In genomic region chr2:161223139-161223732, GRCh38 we compare ENCODE assay signal across 8 cellular contexts.
DNase-seq lines count a peak whose midpoint lies in the region; ATAC-seq and TF ChIP-seq lines count a peak whose summit lies in the region.

No MANE protein-coding gene starts in this region.

- H3K27me3 ChIP-seq in Loucy (ENCODE audit: insufficient read depth, low read length, poor library complexity, severe bottlenecking) (no peaks in the 10 kb centered on the region), uterus (no peaks in the 10 kb centered on the region)

- peak; percentile 74 for ATAC-seq in GM19395 (IDR thresholded peaks at IDR 0.05; ENCODE audit: unreplicated experiment)
- ATAC-seq in activated CD8-positive, alpha-beta T cell treated with anti-CD3 and anti-CD28 coated beads, Interleukin-2, amount 10 ng/mL, durations not matched to agents 7 days and 5 days, result no peak

- H4K20me1 ChIP-seq in Loucy (ENCODE audit: insufficient read depth, low read length, poor library complexity, severe bottlenecking), result no peaks in the 10 kb centered on the region

- no peak overlapping the region for H3K4me3 ChIP-seq in Loucy (ENCODE audit: low read length, poor library complexity, severe bottlenecking)
- no peak overlapping the region for H3K4me3 ChIP-seq in uterus

- no peaks in the 10 kb centered on the region for H3F3A ChIP-seq in Loucy (ENCODE audit: low read depth)

- CTCF ChIA-PET in activated CD8-positive, alpha-beta T cell treated with anti-CD3 and anti-CD28 coated beads, Interleukin-2, amount 10 ng/mL, durations not matched to agents 7 days and 5 days (lab: Charles Lee), result interaction anchor here (0.9 to 2.4 kb wide), 20 partner anchors 7 to 193 kb away, joined by 3 to 20 read pairs (median 4); partner anchors contain the start of gene TBR1

- peaks cover 2% of the 10 kb centered on the region for H3K4me1 Mint-ChIP-seq in activated CD8-positive, alpha-beta T cell treated with anti-CD3 and anti-CD28 coated beads, Interleukin-2, amount 10 ng/mL, durations not matched to agents 7 days and 5 days (ENCODE audit: low read depth)

- no peak overlapping the region for H3K4me3 Mint-ChIP-seq in activated CD8-positive, alpha-beta T cell treated with anti-CD3 and anti-CD28 coated beads, Interleukin-2, amount 10 ng/mL, durations not matched to agents 7 days and 5 days

- peaks cover 25% of the 10 kb centered on the region for H3K36me3 Mint-ChIP-seq in activated CD8-positive, alpha-beta T cell treated with anti-CD3 and anti-CD28 coated beads, Interleukin-2, amount 10 ng/mL, durations not matched to agents 7 days and 5 days (ENCODE audit: low read depth)

- no peak overlapping the region for H3K27ac Mint-ChIP-seq in activated CD8-positive, alpha-beta T cell treated with anti-CD3 and anti-CD28 coated beads, Interleukin-2, amount 10 ng/mL, durations not matched to agents 7 days and 5 days

- TF ChIP-seq CTCF in Loucy (conservative IDR thresholded peaks at IDR 0.05; ENCODE audit: low read length), result peak; percentile 76
- TF ChIP-seq CTCF in uterus (IDR thresholded peaks at IDR 0.05), result peak; percentile 60 to 68 (median 63)

- H3K79me2 ChIP-seq in Loucy (ENCODE audit: insufficient read depth, low read length), result no peaks in the 10 kb centered on the region

- no peaks in the 10 kb centered on the region for H3K4me1 ChIP-seq in Loucy (ENCODE audit: insufficient read depth, low read length, poor library complexity, severe bottlenecking)
- H3K4me1 ChIP-seq in uterus, result no peaks in the 10 kb centered on the region

- no peak overlapping the region for H3K4me2 ChIP-seq in Loucy (ENCODE audit: low read depth, low read length, poor library complexity, severe bottlenecking)

- H3K9me3 Mint-ChIP-seq in activated CD8-positive, alpha-beta T cell treated with anti-CD3 and anti-CD28 coated beads, Interleukin-2, amount 10 ng/mL, durations not matched to agents 7 days and 5 days (ENCODE audit: insufficient read depth), result no peaks in the 10 kb centered on the region

- H3K9me3 ChIP-seq in Loucy (ENCODE audit: insufficient read depth, low read depth, low read length) (no peaks in the 10 kb centered on the region), uterus (no peaks in the 10 kb centered on the region)

- no peak overlapping the region for H2AFZ ChIP-seq in Loucy (ENCODE audit: low read length)

- no peak overlapping the region for H3K27ac ChIP-seq in uterus

- peak; percentile 33 for DNase-seq in DMS53 treated with DMSO at 0.1 percent for 48 hours (lab: John Stamatoyannopoulos, UW; ENCODE audit: unreplicated experiment)
- peak; percentile 39 for DNase-seq in activated CD8-positive, alpha-beta T cell treated with anti-CD3 and anti-CD28 coated beads, Interleukin-2, amount 10 ng/mL, durations not matched to agents 7 days and 5 days
- peak; percentile 61 for DNase-seq in iris pigment epithelial cell (ENCODE audit: low read depth)
- DNase-seq in uterus, result no peak
- no peak for DNase-seq in activated CD4-positive, alpha-beta T cell treated with anti-CD3 and anti-CD28 coated beads for 1 hour
- DNase-seq in effector CD8-positive, alpha-beta T cell (lab: John Stamatoyannopoulos, UW), result no peak

- no peak overlapping the region for H3K9ac ChIP-seq in Loucy (ENCODE audit: low read depth, low read length, poor library complexity, severe bottlenecking)

- TF ChIP-seq POLR2A in uterus (IDR thresholded peaks at IDR 0.05), result no peak

- POLR2A ChIA-PET in activated CD8-positive, alpha-beta T cell treated with anti-CD3 and anti-CD28 coated beads, Interleukin-2, amount 10 ng/mL, durations not matched to agents 7 days and 5 days (lab: Charles Lee), result no interaction called here

- H3K36me3 ChIP-seq in Loucy (ENCODE audit: insufficient read depth, low read length) (peaks cover 19% of the 10 kb centered on the region; the same call in 1 of the 2 replicates), uterus (no peaks in the 10 kb centered on the region)

- no peaks in the 10 kb centered on the region for H3K9me2 ChIP-seq in Loucy (replicated peaks; ENCODE audit: low read depth, low read length)

- no peaks in the 10 kb centered on the region for H3K27me3 Mint-ChIP-seq in activated CD8-positive, alpha-beta T cell treated with anti-CD3 and anti-CD28 coated beads, Interleukin-2, amount 10 ng/mL, durations not matched to agents 7 days and 5 days (ENCODE audit: low read depth)

- intact Hi-C loops in uterus (cut with DNase I; ENCODE audit: low total_unique reads), result no loop called here

Comparison
In these comparisons a context has a peak if more than half of its experiments do, and no peak if none do; other contexts are left out.
1. DNase-seq: peak in DMS53 treated with DMSO at 0.1 percent for 48 hours (single experiment), activated CD8-positive, alpha-beta T cell treated with anti-CD3 and anti-CD28 coated beads, Interleukin-2, amount 10 ng/mL, durations not matched to agents 7 days and 5 days (single experiment) and iris pigment epithelial cell (single experiment); none in uterus (0 of 2), activated CD4-positive, alpha-beta T cell treated with anti-CD3 and anti-CD28 coated beads for 1 hour (single experiment) and effector CD8-positive, alpha-beta T cell (single experiment).